8 cellular contexts compared by ENCODE assay signal in genomic region chr5:163408311-163408923, GRCh38. TPM values are rescaled to one million over a fixed set of nuclear protein-coding genes. Genes with fewer than 3 reads are reported as not detected.
DNase-seq lines count a peak whose midpoint lies in the region; ATAC-seq and TF ChIP-seq lines count a peak whose summit lies in the region.

No MANE protein-coding gene starts in this region.

- H3K4me3 ChIP-seq in OCI-LY1 (ENCODE audit: low read depth, low read length, poor library complexity, severe bottlenecking) (no peak overlapping the region), fibroblast of the aortic adventitia (ENCODE audit: low read depth, low read length) (peak overlapping the region; percentile 13), thyroid gland (replicated peaks in 1 of 3) (no peak overlapping the region)

- H3K36me3 Mint-ChIP-seq in activated T-cell treated with anti-CD3 and anti-CD28 coated beads, Interleukin-2, amount 50 U/mL, for 4 hours (ENCODE audit: insufficient read depth) = no peaks in the 10 kb centered on the region

- no peak for TF ChIP-seq POLR2A in thyroid gland (IDR thresholded peaks at IDR 0.05)

- no peaks in the 10 kb centered on the region for H3K27me3 ChIP-seq in OCI-LY1 (ENCODE audit: insufficient read depth, low read length)
- H3K27me3 ChIP-seq in thyroid gland = no peaks in the 10 kb centered on the region

- no peak overlapping the region for H3K4me2 ChIP-seq in OCI-LY1 (ENCODE audit: low read length)

- no peaks in the 10 kb centered on the region for H3F3A ChIP-seq in OCI-LY1 (ENCODE audit: insufficient read depth, low read length)

- intact Hi-C loops in thyroid gland (cut with DNase I) = loop anchor here (10.0 kb wide), 1 partner anchor 94 kb away; no protein-coding TSS in a partner anchor

- H3K4me3 Mint-ChIP-seq in activated T-cell treated with anti-CD3 and anti-CD28 coated beads, Interleukin-2, amount 50 U/mL, for 4 hours = no peak overlapping the region

- H3K36me3 ChIP-seq in OCI-LY1 (ENCODE audit: insufficient read depth, low read length) = no peaks in the 10 kb centered on the region
- no peaks in the 10 kb centered on the region for H3K36me3 ChIP-seq in thyroid gland

- no peaks in the 10 kb centered on the region for H3K79me2 ChIP-seq in OCI-LY1 (ENCODE audit: insufficient read depth, low read length)

- WGBS in thyroid gland, 2 donors = 13 to 14% methylated on average over 9 of the region's 9 CpGs

- ATAC-seq in GM19397 (IDR thresholded peaks at IDR 0.05; ENCODE audit: unreplicated experiment) (peak; percentile 66), HG03469 (IDR thresholded peaks at IDR 0.05; ENCODE audit: unreplicated experiment) (peak; percentile 38)
- ATAC-seq in activated T-cell treated with anti-CD3 and anti-CD28 coated beads, Interleukin-2, amount 50 U/mL, for 4 hours = peak; percentile 93

- H3K4me1 ChIP-seq in OCI-LY1 (ENCODE audit: insufficient read depth, low read length, severe bottlenecking) (no peaks in the 10 kb centered on the region), thyroid gland (no peaks in the 10 kb centered on the region)

- H4K20me1 ChIP-seq in OCI-LY1 (ENCODE audit: insufficient read depth, low read length) = no peaks in the 10 kb centered on the region

- H3K9me2 ChIP-seq in OCI-LY1 (ENCODE audit: low read depth, low read length) = no peaks in the 10 kb centered on the region

- no peaks in the 10 kb centered on the region for H3K9me3 Mint-ChIP-seq in activated T-cell treated with anti-CD3 and anti-CD28 coated beads, Interleukin-2, amount 50 U/mL, for 4 hours

- no peak overlapping the region for H3K27ac ChIP-seq in OCI-LY1 (ENCODE audit: low read depth, low read length, poor library complexity, severe bottlenecking)
- H3K27ac ChIP-seq in thyroid gland = no peak overlapping the region

- peak; percentile 20 for DNase-seq in COLO668 (lab: John Stamatoyannopoulos, UW; ENCODE audit: unreplicated experiment)
- DNase-seq in activated T-cell treated with anti-CD3 and anti-CD28 coated beads, Interleukin-2, amount 50 U/mL, for 4 hours = peak; percentile 47
- peak; percentile 88 for DNase-seq in fibroblast of the aortic adventitia (ENCODE audit: low read depth)
- peak; percentile 69 for DNase-seq in occipital lobe (lab: John Stamatoyannopoulos, UW)
- DNase-seq in thyroid gland = peak; percentile 48 to 66

- peaks cover 2% of the 10 kb centered on the region for H3K27me3 Mint-ChIP-seq in activated T-cell treated with anti-CD3 and anti-CD28 coated beads, Interleukin-2, amount 50 U/mL, for 4 hours (ENCODE audit: low read depth)

- no peaks in the 10 kb centered on the region for H3K9me3 ChIP-seq in OCI-LY1 (ENCODE audit: low read length)
- no peaks in the 10 kb centered on the region for H3K9me3 ChIP-seq in thyroid gland

- peaks cover 2% of the 10 kb centered on the region for H3K4me1 Mint-ChIP-seq in activated T-cell treated with anti-CD3 and anti-CD28 coated beads, Interleukin-2, amount 50 U/mL, for 4 hours (ENCODE audit: low read depth)

- H2AFZ ChIP-seq in OCI-LY1 (ENCODE audit: low read length) = no peak overlapping the region

- no peak overlapping the region for H3K9ac ChIP-seq in OCI-LY1 (ENCODE audit: low read length)

- TF ChIP-seq CTCF in OCI-LY1 (IDR thresholded peaks at IDR 0.05; ENCODE audit: low read length) = peak; percentile 95
- TF ChIP-seq CTCF in fibroblast of the aortic adventitia (IDR thresholded peaks at IDR 0.05; ENCODE audit: insufficient read depth, low read length) = peak; percentile 75
- peak; percentile 77 to 93 (median 82) for TF ChIP-seq CTCF in thyroid gland (IDR thresholded peaks at IDR 0.05)

RNA-seq across cellular contexts. Expression of gene CCNG1, which starts 29.0 kb away (rescaled TPM):
- 10 to 100 TPM; 47.1 to 54.7 (median 52.6) TPM for total RNA-seq in activated T-cell treated with anti-CD3 and anti-CD28 coated beads, Interleukin-2, amount 50 U/mL, for 4 hours
- 258 and 719 TPM in 2 replicates for total RNA-seq in fibroblast of the aortic adventitia (ENCODE audit: low replicate concordance)
- 145 TPM for total RNA-seq in occipital lobe
- 100 to 1,000 TPM; 116 to 149 (median 125) TPM for total RNA-seq in thyroid gland

RNA-seq across cellular contexts. Expression of gene NUDCD2, which starts 51.5 kb away (rescaled TPM):
- 10 to 100 TPM; 41.5 to 51.5 (median 41.9) TPM for total RNA-seq in activated T-cell treated with anti-CD3 and anti-CD28 coated beads, Interleukin-2, amount 50 U/mL, for 4 hours
- total RNA-seq in fibroblast of the aortic adventitia (ENCODE audit: low replicate concordance) (8.5 and 9.1 TPM in 2 replicates), occipital lobe (25.1 TPM), thyroid gland (10 to 100 TPM in 3 of 4 donors, 1 to 10 TPM in 1; 7.0 to 19.5 (median 14.8) TPM)

RNA-seq across cellular contexts. Expression of gene HMMR, which starts 52.0 kb away (rescaled TPM):
- 1 to 10 TPM; 2.5 to 3.5 (median 3.1) TPM for total RNA-seq in activated T-cell treated with anti-CD3 and anti-CD28 coated beads, Interleukin-2, amount 50 U/mL, for 4 hours
- total RNA-seq in fibroblast of the aortic adventitia (ENCODE audit: low replicate concordance) (1.2 and 37.2 TPM in 2 replicates), occipital lobe (3.0 TPM), thyroid gland (1 to 10 TPM in 1 of 4 donors, under 1 TPM in 3; 0.56 to 1.8 (median 0.68) TPM)

Comparison
In these comparisons a context has a peak if more than half of its experiments do, and no peak if none do; other contexts are left out.
1. DNase-seq: peak in every context shown above with its lines; median percentile 88 in fibroblast of the aortic adventitia; 69 in occipital lobe; 57 in thyroid gland; 47 in activated T-cell treated with anti-CD3 and anti-CD28 coated beads, Interleukin-2, amount 50 U/mL, for 4 hours; 20 in COLO668.
2. ATAC-seq: peak in every context shown above with its lines; median percentile 93 in activated T-cell treated with anti-CD3 and anti-CD28 coated beads, Interleukin-2, amount 50 U/mL, for 4 hours; 66 in GM19397; 38 in HG03469.